ENCODE assay signal across 23 cellular contexts in genomic region chr3:22923686-22924085, GRCh38.
"Had no signal": no experiment of that assay in that cellular context is flagged by ENCODE, and none has a peak within 500 bp of the region (broad histone marks: within the 10 kb centered on the region; RNA-seq: fewer than 3 reads in every experiment).

No MANE protein-coding gene starts in this region.

- DNase-seq: cortex of kidney; dorsolateral prefrontal cortex; effector CD4-positive, alpha-beta T cell; foreskin keratinocyte; heart left ventricle; left cardiac atrium; left lung; mesendoderm; midbrain; naive thymus-derived CD4-positive, alpha-beta T cell; right lobe of liver; spleen; stimulated activated CD4-positive, alpha-beta T cell treated with anti-CD3 and anti-CD28 coated beads, Interleukin-4, amount 100 ng/mL, for 4 hours; stimulated activated naive CD8-positive, alpha-beta T cell treated with anti-CD3 and anti-CD28 coated beads, Interleukin-15, Interleukin-2, amounts not matched to agents 100 U/mL and 50 U/mL, for 24 hours; substantia nigra; testis; tibial artery had no signal

- H2AFZ ChIP-seq: hepatocyte, neural progenitor cell, parathyroid adenoma had no signal

- H3K79me2 ChIP-seq: hepatocyte, parathyroid adenoma had no signal

- H3K4me1 ChIP-seq: left lung, neural progenitor cell, parathyroid adenoma, right lobe of liver, spleen, testis, tibial artery had no signal

- H3K4me3 ChIP-seq: dorsolateral prefrontal cortex, esophagus muscularis mucosa, gastroesophageal sphincter, heart left ventricle, hepatocyte, left lung, neural progenitor cell, right lobe of liver, spleen, testis, tibial artery had no signal

- H3K9me3 ChIP-seq: esophagus muscularis mucosa, gastroesophageal sphincter, heart left ventricle, left lung, right lobe of liver, spleen, testis, tibial artery had no signal

- H3K9ac ChIP-seq: neural progenitor cell, parathyroid adenoma had no signal

- H3K27me3 ChIP-seq: dorsolateral prefrontal cortex, esophagus muscularis mucosa, foreskin keratinocyte, gastroesophageal sphincter, heart left ventricle, hepatocyte, left lung, neural progenitor cell, right lobe of liver, spleen, testis, tibial artery had no signal

- ATAC-seq: foreskin keratinocyte; gastroesophageal sphincter; heart left ventricle; left cardiac atrium; left lung; naive thymus-derived CD4-positive, alpha-beta T cell; right lobe of liver; stimulated activated memory B cell treated with anti-CD40 and anti-IgM and Interleukin-4, amounts not matched to agents 10 μg/mL and 1 μg/mL and 100 μg/mL, for 72 hours; stimulated activated naive CD8-positive, alpha-beta T cell treated with anti-CD3 and anti-CD28 coated beads, Interleukin-15, Interleukin-2, amounts not matched to agents 100 U/mL and 50 U/mL, for 24 hours had no signal

- H3K27ac ChIP-seq: dorsolateral prefrontal cortex, esophagus muscularis mucosa, foreskin keratinocyte, gastroesophageal sphincter, heart left ventricle, hepatocyte, left lung, neural progenitor cell, parathyroid adenoma, right lobe of liver, spleen, testis, tibial artery had no signal

- H3K4me2 ChIP-seq: hepatocyte, neural progenitor cell had no signal

- H3K36me3 ChIP-seq: esophagus muscularis mucosa, gastroesophageal sphincter, heart left ventricle, left lung, neural progenitor cell, right lobe of liver, spleen, tibial artery had no signal
